1 cellular context compared by ENCODE assay signal in genomic region chr15:67080900-67081431, GRCh38.
A peak's percentile ranks its signal among the peaks of the same experiment; 100 is the strongest.
TF ChIP-seq lines count a peak whose summit lies in the region.

No MANE protein-coding gene starts in this region.

TF ChIP-seq in K562, 482 proteins besides CTCF, POLR2A, EP300 and RAD21 (continued from another document):
- peak; percentile 92 for TF ChIP-seq MAX (CRISPR knock-in tag; IDR thresholded peaks at IDR 0.05)
- peak; percentile 73 for TF ChIP-seq CREM (IDR thresholded peaks at IDR 0.05; ENCODE audit: low read depth)
- TF ChIP-seq YY1 (IDR thresholded peaks at IDR 0.05; ENCODE audit: borderline replicate concordance in 1 of 3, control insufficient read depth in 1 of 3, extremely low read depth in 1 of 3, insufficient read depth in 3 of 3, insufficient read length in 1 of 3, insufficient replicate concordance in 2 of 3, low read depth in 1 of 3, low read length in 2 of 3) = no peak
- TF ChIP-seq PTTG1 (tag; IDR thresholded peaks at IDR 0.05; ENCODE audit: low read depth) = 0 out of 2 replicates have a peak, but pooled peaks have one; percentile 7
- peak; percentile 56; the same call in 1 of the 2 replicates for TF ChIP-seq ZNF175 (CRISPR knock-in tag; IDR thresholded peaks at IDR 0.05; ENCODE audit: low read depth)
- TF ChIP-seq C11orf30 (IDR thresholded peaks at IDR 0.05; ENCODE audit: low read depth) = peak; percentile 41; the same call in 1 of the 2 replicates
- no peak for TF ChIP-seq SETDB1 (IDR thresholded peaks at IDR 0.05; ENCODE audit: low read length)
- TF ChIP-seq RBM22 (IDR thresholded peaks at IDR 0.05; ENCODE audit: low read depth, low read length, poor library complexity, severe bottlenecking) = no peak
- TF ChIP-seq ZNF740 (CRISPR knock-in tag; IDR thresholded peaks at IDR 0.05) = peak; percentile 65
- TF ChIP-seq ZNF740 (tag; IDR thresholded peaks at IDR 0.05) = no peak
- TF ChIP-seq MAZ (CRISPR knock-in tag; conservative IDR thresholded peaks at IDR 0.05 in 1 of 2, IDR thresholded peaks at IDR 0.05 in 1 of 2) = peak in 1 of 2 experiments; percentile 56; a peak in 1 of 4 replicates
- no peak for TF ChIP-seq TRIM28 (IDR thresholded peaks at IDR 0.05)
- no peak for TF ChIP-seq HEY1 (CRISPR knock-in tag; IDR thresholded peaks at IDR 0.05; ENCODE audit: borderline replicate concordance)
- no peak for TF ChIP-seq RFX7 (CRISPR knock-in tag; IDR thresholded peaks at IDR 0.05)
- peak; percentile 74; the same call in 1 of the 2 replicates for TF ChIP-seq TARDBP (IDR thresholded peaks at IDR 0.05)
- TF ChIP-seq MYC (IDR thresholded peaks at IDR 0.05; ENCODE audit: low read depth, low read length) = peak; percentile 61
- no peak for TF ChIP-seq MYC (CRISPR knock-in tag; IDR thresholded peaks at IDR 0.05; ENCODE audit: borderline replicate concordance, low read depth)
- TF ChIP-seq ZNF76 (CRISPR knock-in tag; IDR thresholded peaks at IDR 0.05; ENCODE audit: borderline replicate concordance) = no peak
- peak; percentile 62; the same call in 1 of the 2 replicates for TF ChIP-seq SOX6 (IDR thresholded peaks at IDR 0.05)
- peak; percentile 67; the same call in 1 of the 2 replicates for TF ChIP-seq HES1 (IDR thresholded peaks at IDR 0.05; ENCODE audit: low read depth)
- TF ChIP-seq KLF6 (CRISPR knock-in tag; IDR thresholded peaks at IDR 0.05; ENCODE audit: borderline replicate concordance) = no peak
- TF ChIP-seq CREBBP (IDR thresholded peaks at IDR 0.05; ENCODE audit: low read depth, low read length) = no peak
- no peak for TF ChIP-seq GTF2A2 (tag; IDR thresholded peaks at IDR 0.05)
- no peak for TF ChIP-seq NFYB (IDR thresholded peaks at IDR 0.05; ENCODE audit: extremely low read depth, insufficient read length)
- peak in 1 of 2 experiments; percentile 65; a peak in 1 of 4 replicates for TF ChIP-seq RCOR1 (IDR thresholded peaks at IDR 0.05; ENCODE audit: borderline replicate concordance in 1 of 2, low read depth in 2 of 2, low read length in 2 of 2)
